ENCODE assay signal across 33 cellular contexts in genomic region chr17:4508207-4508606, GRCh38. TPM values are rescaled to one million over a fixed set of nuclear protein-coding genes. Genes with fewer than 3 reads are reported as not detected.
DNase-seq lines count a peak whose midpoint lies in the region; TF ChIP-seq lines count a peak whose summit lies in the region.
"Had no signal": no experiment of that assay in that cellular context is flagged by ENCODE, and none has a peak within 500 bp of the region (broad histone marks: within the 10 kb centered on the region; RNA-seq: fewer than 3 reads in every experiment).

No MANE protein-coding gene starts in this region.

- 94% methylated on average over 3 of the region's 3 CpGs for WGBS in mammary epithelial cell (ENCODE audit: low coverage, missing lambda C conversion rate)

- H3K27ac Mint-ChIP-seq in activated naive CD4-positive, alpha-beta T cell treated with anti-CD3 and anti-CD28 coated beads, Interleukin-2, amount 10 ng/mL, durations not matched to agents 7 days and 5 days = no peak overlapping the region
- H3K27ac Mint-ChIP-seq in immature natural killer cell = no peak overlapping the region
- H3K27ac Mint-ChIP-seq: CD4-positive, CD25-positive, alpha-beta regulatory T cell; HFFc6; stimulated activated memory B cell treated with anti-CD40 and anti-IgM and Interleukin-4, amounts not matched to agents 10 μg/mL and 1 μg/mL and 100 μg/mL, for 72 hours had no signal

- intact Hi-C loops in breast epithelium (cut with DNase I; ENCODE audit: low total_unique reads) = loop anchor here (5.0 to 10.0 kb wide), 2 partner anchors 746 to 1473 kb away; no protein-coding TSS in a partner anchor
- intact Hi-C loops in mammary epithelial cell (cut with micrococcal nuclease) = no loop called here
- intact Hi-C loops in ascending aorta (cut with DNase I) = no loop called here

- H3K4me1 Mint-ChIP-seq in activated naive CD4-positive, alpha-beta T cell treated with anti-CD3 and anti-CD28 coated beads, Interleukin-2, amount 10 ng/mL, durations not matched to agents 7 days and 5 days = peaks cover 37% of the 10 kb centered on the region
- peaks cover 30 to 33% of the 10 kb centered on the region in 2 donors for H3K4me1 Mint-ChIP-seq in immature natural killer cell

- TF ChIP-seq CTCF in breast epithelium (IDR thresholded peaks at IDR 0.05) (no peak), mammary epithelial cell (conservative IDR thresholded peaks at IDR 0.05 in 1 of 2, IDR thresholded peaks at IDR 0.05 in 1 of 2; ENCODE audit: extremely low read depth in 1 of 2, insufficient read depth in 1 of 2, low read depth in 1 of 2, low read length in 2 of 2) (no peak), ascending aorta (IDR thresholded peaks at IDR 0.05) (no peak), right atrium auricular region (IDR thresholded peaks at IDR 0.05) (no peak)

- no TSS peak for BruUV-seq in mammary epithelial cell (replicated peaks; lab: Mats Ljungman, UMichigan)

- no peaks in the 10 kb centered on the region for H3K9me3 Mint-ChIP-seq in activated naive CD4-positive, alpha-beta T cell treated with anti-CD3 and anti-CD28 coated beads, Interleukin-2, amount 10 ng/mL, durations not matched to agents 7 days and 5 days
- no peaks in the 10 kb centered on the region for H3K9me3 Mint-ChIP-seq in immature natural killer cell
- H3K9me3 Mint-ChIP-seq: CD4-positive, CD25-positive, alpha-beta regulatory T cell; HFFc6; stimulated activated memory B cell treated with anti-CD40 and anti-IgM and Interleukin-4, amounts not matched to agents 10 μg/mL and 1 μg/mL and 100 μg/mL, for 72 hours; T-helper 1 cell treated with Interleukin-12 subunit alpha and Interleukin-12 subunit beta and Interleukin-4 antibody, amounts not matched to agents 30 μg/mL and 1 μg/mL, for 36 hours had no signal

- H3K36me3 ChIP-seq in breast epithelium = no peaks in the 10 kb centered on the region
- H3K36me3 ChIP-seq in mammary epithelial cell (ENCODE audit: insufficient read depth, low read length) = no peaks in the 10 kb centered on the region
- H3K36me3 ChIP-seq in ascending aorta = no peaks in the 10 kb centered on the region
- H3K36me3 ChIP-seq in right atrium auricular region = no peaks in the 10 kb centered on the region
- H3K36me3 ChIP-seq in subcutaneous abdominal adipose tissue (ENCODE audit: control insufficient read depth in 5 of 5, insufficient read depth in 5 of 5, low read length in 5 of 5) = no peaks in the 10 kb centered on the region
- H3K36me3 ChIP-seq: prostate gland, vagina had no signal

- H3K4me2 ChIP-seq in mammary epithelial cell (ENCODE audit: insufficient read depth, low read depth, low read length) = no peak overlapping the region
- H3K4me2 ChIP-seq: SK-N-SH had no signal

- no peak overlapping the region for H2AFZ ChIP-seq in mammary epithelial cell (ENCODE audit: low read depth, low read length)

- H3K36me3 Mint-ChIP-seq in activated naive CD4-positive, alpha-beta T cell treated with anti-CD3 and anti-CD28 coated beads, Interleukin-2, amount 10 ng/mL, durations not matched to agents 7 days and 5 days = no peaks in the 10 kb centered on the region
- no peaks in the 10 kb centered on the region for H3K36me3 Mint-ChIP-seq in immature natural killer cell
- H3K36me3 Mint-ChIP-seq: CD4-positive, CD25-positive, alpha-beta regulatory T cell; stimulated activated memory B cell treated with anti-CD40 and anti-IgM and Interleukin-4, amounts not matched to agents 10 μg/mL and 1 μg/mL and 100 μg/mL, for 72 hours had no signal

- no peak overlapping the region for H3K4me3 ChIP-seq in breast epithelium
- no peak overlapping the region for H3K4me3 ChIP-seq in mammary epithelial cell (replicated peaks in 1 of 3; ENCODE audit: insufficient read depth in 1 of 3, low read depth in 2 of 3, low read length in 3 of 3)
- no peak overlapping the region for H3K4me3 ChIP-seq in ascending aorta
- no peak overlapping the region for H3K4me3 ChIP-seq in right atrium auricular region
- no peak overlapping the region for H3K4me3 ChIP-seq in subcutaneous abdominal adipose tissue (ENCODE audit: low read depth in 1 of 5, low read length in 5 of 5)
- H3K4me3 ChIP-seq: prostate gland, vagina had no signal

- CTCF ChIA-PET in mammary epithelial cell (lab: Charles Lee; ENCODE audit: low non-redundant PET) = no interaction called here
- CTCF ChIA-PET in activated naive CD4-positive, alpha-beta T cell treated with anti-CD3 and anti-CD28 coated beads, Interleukin-2, amount 10 ng/mL, durations not matched to agents 7 days and 5 days (lab: Charles Lee) = no interaction called here

- no peaks in the 10 kb centered on the region for H3K79me2 ChIP-seq in mammary epithelial cell (ENCODE audit: insufficient read depth, low read length)

- no peak for DNase-seq in breast epithelium (ENCODE audit: low spot score in 2 of 2)
- DNase-seq in mammary epithelial cell = no peak
- no peak for DNase-seq in ascending aorta (ENCODE audit: low spot score in 2 of 2)
- no peak for DNase-seq in right atrium auricular region (ENCODE audit: low spot score)
- no peak for DNase-seq in activated naive CD4-positive, alpha-beta T cell treated with anti-CD3 and anti-CD28 coated beads, Interleukin-2, amount 10 ng/mL, durations not matched to agents 7 days and 5 days
- DNase-seq in activated CD8-positive, alpha-beta memory T cell treated with anti-CD3 and anti-CD28 coated beads for 24 hours = no peak
- no peak for DNase-seq in immature natural killer cell
- DNase-seq: activated CD4-positive, alpha-beta T cell treated with anti-CD3 and anti-CD28 coated beads, Interleukin-2, amount 50 U/mL, for 4 hours; activated CD4-positive, CD25-positive, alpha-beta regulatory T cell; activated naive CD4-positive, alpha-beta T cell treated with anti-CD3 and anti-CD28 coated beads, Interleukin-2, amount 50 U/mL, for 16 hours; amygdala; CD4-positive, CD25-positive, alpha-beta regulatory T cell; cortex of kidney; DND-41; foreskin fibroblast; GF-D8; HFFc6; hippocampal formation; IMR-90; NCI-H1436 treated with DMSO at 0.1 percent for 48 hours; NCI-H2081 treated with DMSO at 0.1 percent for 48 hours; NCI-H2227 treated with DMSO at 0.1 percent for 48 hours; NCI-H526; SK-N-SH had no signal

- peaks cover 0 to 18% of the 10 kb centered on the region in 2 donors for H3K4me1 ChIP-seq in breast epithelium
- no peaks in the 10 kb centered on the region for H3K4me1 ChIP-seq in mammary epithelial cell (ENCODE audit: insufficient read depth, low read length)
- peaks cover 25 to 32% of the 10 kb centered on the region in 2 donors for H3K4me1 ChIP-seq in ascending aorta
- H3K4me1 ChIP-seq in right atrium auricular region = peaks cover 0 to 87% of the 10 kb centered on the region in 2 donors
- peaks cover 8 to 98% (median 57%) of the 10 kb centered on the region in 5 donors for H3K4me1 ChIP-seq in subcutaneous abdominal adipose tissue (ENCODE audit: control insufficient read depth in 5 of 5, insufficient read depth in 5 of 5, low read length in 5 of 5)
- H3K4me1 ChIP-seq: prostate gland had no signal

- H3K9ac ChIP-seq in mammary epithelial cell (ENCODE audit: insufficient read depth, low read length) (no peak overlapping the region), subcutaneous abdominal adipose tissue (ENCODE audit: low read length in 5 of 5) (peak overlapping the region in 1 of 5 donors; percentile 58)
- H3K9ac ChIP-seq: SK-N-SH had no signal

- H3K27me3 ChIP-seq in breast epithelium = no peaks in the 10 kb centered on the region
- no peaks in the 10 kb centered on the region for H3K27me3 ChIP-seq in mammary epithelial cell (ENCODE audit: insufficient read depth, low read length)
- no peaks in the 10 kb centered on the region for H3K27me3 ChIP-seq in ascending aorta
- no peaks in the 10 kb centered on the region for H3K27me3 ChIP-seq in right atrium auricular region
- H3K27me3 ChIP-seq in subcutaneous abdominal adipose tissue (ENCODE audit: control insufficient read depth in 5 of 5, insufficient read depth in 4 of 5, low read length in 5 of 5) = peaks cover 0 to 11% (median 7%) of the 10 kb centered on the region in 5 donors
- H3K27me3 ChIP-seq: vagina had no signal

- in situ Hi-C loops in mammary epithelial cell (cut with MboI; ENCODE audit: low sequenced_read_pairs in 2 of 2) = no loop called here

- H4K20me1 ChIP-seq in mammary epithelial cell (ENCODE audit: insufficient read depth, low read length) = no peaks in the 10 kb centered on the region

- H3K9me3 ChIP-seq in breast epithelium = no peaks in the 10 kb centered on the region
- H3K9me3 ChIP-seq in mammary epithelial cell (replicated peaks; ENCODE audit: insufficient read depth, low read length) = no peaks in the 10 kb centered on the region
- H3K9me3 ChIP-seq in ascending aorta = no peaks in the 10 kb centered on the region
- H3K9me3 ChIP-seq in right atrium auricular region = no peaks in the 10 kb centered on the region
- no peaks in the 10 kb centered on the region for H3K9me3 ChIP-seq in subcutaneous abdominal adipose tissue (ENCODE audit: control insufficient read depth in 5 of 5, low read length in 5 of 5)
- H3K9me3 ChIP-seq: prostate gland, SK-N-SH, vagina had no signal

- H3K27me3 Mint-ChIP-seq in activated naive CD4-positive, alpha-beta T cell treated with anti-CD3 and anti-CD28 coated beads, Interleukin-2, amount 10 ng/mL, durations not matched to agents 7 days and 5 days = peaks cover 65% of the 10 kb centered on the region
- H3K27me3 Mint-ChIP-seq in immature natural killer cell (ENCODE audit: low read depth in 3 of 3) = peaks cover 2 to 10% (median 7%) of the 10 kb centered on the region in 3 donors

- peak overlapping the region; percentile 80 to 86 for H3K27ac ChIP-seq in breast epithelium
- no peak overlapping the region for H3K27ac ChIP-seq in mammary epithelial cell (ENCODE audit: insufficient read depth, low read depth, low read length)
- H3K27ac ChIP-seq in ascending aorta = peak overlapping the region; percentile 84 to 87
- peak overlapping the region; percentile 29 to 37 for H3K27ac ChIP-seq in right atrium auricular region
- H3K27ac ChIP-seq in subcutaneous abdominal adipose tissue (ENCODE audit: low read depth, low read length) = peak overlapping the region; percentile 58
- H3K27ac ChIP-seq: prostate gland, vagina had no signal

- dilution Hi-C loops in mammary epithelial cell (cut with HindIII; ENCODE audit: low sequenced_read_pairs) = no loop called here

- no peak for TF ChIP-seq POLR2A in breast epithelium (IDR thresholded peaks at IDR 0.05)

- H3K4me3 Mint-ChIP-seq in activated naive CD4-positive, alpha-beta T cell treated with anti-CD3 and anti-CD28 coated beads, Interleukin-2, amount 10 ng/mL, durations not matched to agents 7 days and 5 days = no peak overlapping the region
- H3K4me3 Mint-ChIP-seq in immature natural killer cell = peak overlapping the region in 1 of 5 donors; percentile 28
- H3K4me3 Mint-ChIP-seq: CD4-positive, CD25-positive, alpha-beta regulatory T cell; HFFc6; stimulated activated memory B cell treated with anti-CD40 and anti-IgM and Interleukin-4, amounts not matched to agents 10 μg/mL and 1 μg/mL and 100 μg/mL, for 72 hours; T-helper 1 cell treated with Interleukin-12 subunit alpha and Interleukin-12 subunit beta and Interleukin-4 antibody, amounts not matched to agents 30 μg/mL and 1 μg/mL, for 36 hours had no signal

RNA-seq across cellular contexts. Expression of gene SPNS2, which starts 9.5 kb away (rescaled TPM):
- 10 to 100 TPM in 2 of 3 donors, 1 to 10 TPM in 1; 5.3 to 14.1 (median 11.5) TPM for total RNA-seq in breast epithelium
- total RNA-seq in mammary epithelial cell = under 1 TPM in 1 of 2 donors, not detected in 1; 0.67 TPM
- polyA plus RNA-seq in mammary epithelial cell = not detected
- 1.3 TPM for polyA minus RNA-seq in mammary epithelial cell
- total RNA-seq in ascending aorta = 107 TPM
- 10 to 100 TPM in 1 of 2 donors, 1 to 10 TPM in 1; 7.2 to 16.8 TPM for total RNA-seq in right atrium auricular region
- under 1 TPM in 1 of 3 donors, not detected in 2; 0.26 TPM for polyA plus RNA-seq in immature natural killer cell
- total RNA-seq: HFFc6 had no signal
- polyA plus RNA-seq: CD4-positive, CD25-positive, alpha-beta regulatory T cell; IMR-90 had no signal

RNA-seq across cellular contexts. Expression of gene MYBBP1A, which starts 47.0 kb away (rescaled TPM):
- total RNA-seq in breast epithelium (10 to 100 TPM; 26.9 to 61.6 (median 50.1) TPM), mammary epithelial cell (100 to 1,000 TPM in 1 of 2 donors, 10 to 100 TPM in 1; 63.2 to 105 TPM), ascending aorta (94.5 TPM), right atrium auricular region (10 to 100 TPM; 19.6 to 25.8 TPM)
- polyA plus RNA-seq in mammary epithelial cell (44.6 TPM), immature natural killer cell (10 to 100 TPM in 1 of 3 donors, 1 to 10 TPM in 2; 3.5 to 21.9 (median 7.2) TPM)
- polyA minus RNA-seq in mammary epithelial cell = 80.4 TPM

RNA-seq across cellular contexts. Expression of gene GGT6, which starts 52.2 kb away (rescaled TPM):
- total RNA-seq in breast epithelium = 10 to 100 TPM in 2 of 3 donors, not detected in 1; 12.8 to 33.8 TPM
- total RNA-seq in mammary epithelial cell = 10 to 100 TPM in 1 of 2 donors, 1 to 10 TPM in 1; 3.1 to 13.8 TPM
- 2.0 TPM for polyA plus RNA-seq in mammary epithelial cell
- 2.3 TPM for polyA minus RNA-seq in mammary epithelial cell
- total RNA-seq in ascending aorta = not detected
- total RNA-seq in right atrium auricular region = not detected
- not detected for polyA plus RNA-seq in immature natural killer cell
- total RNA-seq: A172; CD4-positive, CD25-positive, alpha-beta regulatory T cell; HFFc6; IMR-90; mesenteric fat pad; sciatic nerve; temporal lobe had no signal
- polyA plus RNA-seq: CD4-positive, CD25-positive, alpha-beta regulatory T cell; IMR-90; SK-N-SH had no signal
